1 cellular context compared by ENCODE assay signal in the genomic region with DNA sequence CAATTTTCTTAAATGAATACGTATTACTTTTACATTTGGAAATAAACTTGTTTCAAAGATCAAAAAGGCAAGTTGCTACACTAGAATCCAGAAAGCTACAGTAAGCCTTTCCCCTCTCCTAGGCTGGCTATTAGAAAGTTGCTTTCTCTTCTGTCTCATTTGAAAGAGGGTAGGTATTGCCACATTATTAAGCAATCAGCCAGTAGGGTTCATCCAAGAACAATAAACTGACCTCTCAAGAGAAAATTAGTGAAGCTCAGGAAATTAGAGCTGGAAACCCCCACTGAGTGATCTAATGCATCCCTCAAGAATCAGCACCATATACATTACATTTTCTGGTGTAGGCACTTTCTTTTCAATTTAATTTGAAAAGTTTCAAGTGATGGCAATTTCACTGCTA.
TF ChIP-seq lines count a peak whose summit lies in the region.

No MANE protein-coding gene starts in this region.

TF ChIP-seq in K562, 482 proteins besides CTCF, POLR2A, EP300 and RAD21 (continued from another document):
- TF ChIP-seq, protein P1, sequence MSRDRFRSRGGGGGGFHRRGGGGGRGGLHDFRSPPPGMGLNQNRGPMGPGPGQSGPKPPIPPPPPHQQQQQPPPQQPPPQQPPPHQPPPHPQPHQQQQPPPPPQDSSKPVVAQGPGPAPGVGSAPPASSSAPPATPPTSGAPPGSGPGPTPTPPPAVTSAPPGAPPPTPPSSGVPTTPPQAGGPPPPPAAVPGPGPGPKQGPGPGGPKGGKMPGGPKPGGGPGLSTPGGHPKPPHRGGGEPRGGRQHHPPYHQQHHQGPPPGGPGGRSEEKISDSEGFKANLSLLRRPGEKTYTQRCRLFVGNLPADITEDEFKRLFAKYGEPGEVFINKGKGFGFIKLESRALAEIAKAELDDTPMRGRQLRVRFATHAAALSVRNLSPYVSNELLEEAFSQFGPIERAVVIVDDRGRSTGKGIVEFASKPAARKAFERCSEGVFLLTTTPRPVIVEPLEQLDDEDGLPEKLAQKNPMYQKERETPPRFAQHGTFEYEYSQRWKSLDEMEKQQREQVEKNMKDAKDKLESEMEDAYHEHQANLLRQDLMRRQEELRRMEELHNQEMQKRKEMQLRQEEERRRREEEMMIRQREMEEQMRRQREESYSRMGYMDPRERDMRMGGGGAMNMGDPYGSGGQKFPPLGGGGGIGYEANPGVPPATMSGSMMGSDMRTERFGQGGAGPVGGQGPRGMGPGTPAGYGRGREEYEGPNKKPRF (IDR thresholded peaks at IDR 0.05; ENCODE audit: low read depth, low read length) = no peak
